8 cellular contexts compared by ENCODE assay signal in genomic region chr18:45967007-45967706, GRCh38. TPM values are rescaled to one million over a fixed set of nuclear protein-coding genes. Genes with fewer than 3 reads are reported as not detected.
DNase-seq lines count a peak whose midpoint lies in the region; ATAC-seq and TF ChIP-seq lines count a peak whose summit lies in the region.

Gene EPG5 (minus strand): TSS chr18:45967329. CDS start chr18:45967239, 90 bp downstream.

- no peaks in the 10 kb centered on the region for H3K36me3 ChIP-seq in H7 (replicated peaks; ENCODE audit: control insufficient read depth, insufficient read depth, low read length)
- H3K36me3 ChIP-seq in Loucy (ENCODE audit: insufficient read depth, low read length): no peaks in the 10 kb centered on the region
- H3K36me3 ChIP-seq in RWPE2 (ENCODE audit: low read depth): peaks cover 15% of the 10 kb centered on the region; the same call in 1 of the 2 replicates

- TF ChIP-seq CTCF in Loucy (conservative IDR thresholded peaks at IDR 0.05; ENCODE audit: low read length): no peak
- no peak for TF ChIP-seq CTCF in RWPE2 (IDR thresholded peaks at IDR 0.05; ENCODE audit: poor library complexity, severe bottlenecking)
- TF ChIP-seq CTCF in fibroblast of pulmonary artery (IDR thresholded peaks at IDR 0.05; ENCODE audit: low read length, missing control alignments): no peak
- no peak for TF ChIP-seq CTCF in natural killer cell (IDR thresholded peaks at IDR 0.05)

- no peaks in the 10 kb centered on the region for H3K9me3 Mint-ChIP-seq in activated T-helper 2 cell treated with anti-CD3 and anti-CD28 coated beads, Interferon-gamma antibody, Interleukin-2, Interleukin-4, amounts not matched to agents 10 μg/mL and 5 μg/mL and 100 μg/mL, durations not matched to agents 14 hours and 24 hours and 36 hours
- H3K9me3 Mint-ChIP-seq in natural killer cell: no peaks in the 10 kb centered on the region

- peak; percentile 98 for DNase-seq in ELR (ENCODE audit: low read depth)
- peak; percentile 96 for DNase-seq in H7
- DNase-seq in RWPE2 (ENCODE audit: low spot score): peak; percentile 96
- peak; percentile 92 for DNase-seq in activated T-helper 2 cell treated with anti-CD3 and anti-CD28 coated beads, Interferon-gamma antibody, Interleukin-2, Interleukin-4, amounts not matched to agents 10 μg/mL and 5 μg/mL and 100 μg/mL, durations not matched to agents 14 hours and 24 hours and 36 hours (ENCODE audit: low spot score)
- DNase-seq in fibroblast of pulmonary artery (ENCODE audit: low read depth): peak; percentile 96
- peak; percentile 89 for DNase-seq in natural killer cell
- peak; percentile 85 to 90 (median 89) for DNase-seq in stimulated activated naive CD4-positive, alpha-beta T cell (lab: John Stamatoyannopoulos, UW)

- H3K4me3 Mint-ChIP-seq in activated T-helper 2 cell treated with anti-CD3 and anti-CD28 coated beads, Interferon-gamma antibody, Interleukin-2, Interleukin-4, amounts not matched to agents 10 μg/mL and 5 μg/mL and 100 μg/mL, durations not matched to agents 14 hours and 24 hours and 36 hours (ENCODE audit: low read depth): peak within 1 kb of the TSS; percentile 98
- H3K4me3 Mint-ChIP-seq in natural killer cell: peak within 1 kb of the TSS; percentile 99

- peak within 1 kb of the TSS; percentile 90 for H3K4me2 ChIP-seq in Loucy (ENCODE audit: low read depth, low read length, poor library complexity, severe bottlenecking)

- intact Hi-C loops in activated T-helper 2 cell treated with anti-CD3 and anti-CD28 coated beads, Interferon-gamma antibody, Interleukin-2, Interleukin-4, amounts not matched to agents 10 μg/mL and 5 μg/mL and 100 μg/mL, durations not matched to agents 14 hours and 24 hours and 36 hours (cut with micrococcal nuclease): loop anchor here (1.0 to 2.0 kb wide), 4 partner anchors 92 to 296 kb away; a partner anchor contains a TSS
- intact Hi-C loops in natural killer cell (cut with micrococcal nuclease): loop anchor here (1.0 to 5.0 kb wide), 3 partner anchors 29 to 280 kb away; no protein-coding TSS in a partner anchor

- H3K79me2 ChIP-seq in Loucy (ENCODE audit: insufficient read depth, low read length): peaks cover 37% of the 10 kb centered on the region

- peaks cover 10% of the 10 kb centered on the region for H3F3A ChIP-seq in Loucy (ENCODE audit: low read depth)

- peak within 1 kb of the TSS; percentile 96 for H2AFZ ChIP-seq in Loucy (ENCODE audit: low read length)

- H3K27me3 ChIP-seq in H7 (ENCODE audit: control insufficient read depth, insufficient read depth, low read length) (peaks cover 5% of the 10 kb centered on the region; the same call in 1 of the 2 replicates), Loucy (ENCODE audit: insufficient read depth, low read length, poor library complexity, severe bottlenecking) (no peaks in the 10 kb centered on the region), RWPE2 (ENCODE audit: insufficient read depth, poor library complexity, severe bottlenecking) (no peaks in the 10 kb centered on the region)

- H3K36me3 Mint-ChIP-seq in activated T-helper 2 cell treated with anti-CD3 and anti-CD28 coated beads, Interferon-gamma antibody, Interleukin-2, Interleukin-4, amounts not matched to agents 10 μg/mL and 5 μg/mL and 100 μg/mL, durations not matched to agents 14 hours and 24 hours and 36 hours (ENCODE audit: low read depth): peaks cover 15% of the 10 kb centered on the region
- H3K36me3 Mint-ChIP-seq in natural killer cell: peaks cover under 1% of the 10 kb centered on the region

- H3K9ac ChIP-seq in Loucy (ENCODE audit: low read depth, low read length, poor library complexity, severe bottlenecking): peak within 1 kb of the TSS; percentile 87

- H3K9me3 ChIP-seq in Loucy (ENCODE audit: insufficient read depth, low read depth, low read length) (no peaks in the 10 kb centered on the region), RWPE2 (ENCODE audit: severe bottlenecking) (no peaks in the 10 kb centered on the region)

- H3K27ac ChIP-seq in RWPE2 (ENCODE audit: poor library complexity, severe bottlenecking): peak within 1 kb of the TSS; percentile 67

- H3K9me2 ChIP-seq in Loucy (replicated peaks; ENCODE audit: low read depth, low read length): no peaks in the 10 kb centered on the region

- no peaks in the 10 kb centered on the region for H3K27me3 Mint-ChIP-seq in activated T-helper 2 cell treated with anti-CD3 and anti-CD28 coated beads, Interferon-gamma antibody, Interleukin-2, Interleukin-4, amounts not matched to agents 10 μg/mL and 5 μg/mL and 100 μg/mL, durations not matched to agents 14 hours and 24 hours and 36 hours (ENCODE audit: low read depth)
- no peaks in the 10 kb centered on the region for H3K27me3 Mint-ChIP-seq in natural killer cell (ENCODE audit: low read depth in 2 of 2)

- peaks cover 31% of the 10 kb centered on the region for H3K4me1 Mint-ChIP-seq in activated T-helper 2 cell treated with anti-CD3 and anti-CD28 coated beads, Interferon-gamma antibody, Interleukin-2, Interleukin-4, amounts not matched to agents 10 μg/mL and 5 μg/mL and 100 μg/mL, durations not matched to agents 14 hours and 24 hours and 36 hours (ENCODE audit: low read depth)
- H3K4me1 Mint-ChIP-seq in natural killer cell: peaks cover 46% of the 10 kb centered on the region in 2 donors

- peaks cover 8% of the 10 kb centered on the region for H4K20me1 ChIP-seq in Loucy (ENCODE audit: insufficient read depth, low read length, poor library complexity, severe bottlenecking)

- peak within 1 kb of the TSS; percentile 91 for H3K27ac Mint-ChIP-seq in activated T-helper 2 cell treated with anti-CD3 and anti-CD28 coated beads, Interferon-gamma antibody, Interleukin-2, Interleukin-4, amounts not matched to agents 10 μg/mL and 5 μg/mL and 100 μg/mL, durations not matched to agents 14 hours and 24 hours and 36 hours
- H3K27ac Mint-ChIP-seq in natural killer cell: peak within 1 kb of the TSS; percentile 93 to 97

- H3K4me3 ChIP-seq in H7 (ENCODE audit: insufficient read depth, low read depth, low read length) (peak within 1 kb of the TSS; percentile 96), Loucy (ENCODE audit: low read length, poor library complexity, severe bottlenecking) (peak within 1 kb of the TSS; percentile 91), RWPE2 (ENCODE audit: severe bottlenecking) (peak within 1 kb of the TSS; percentile 86), fibroblast of pulmonary artery (replicated peaks; ENCODE audit: low read depth, low read length) (peak within 1 kb of the TSS; percentile 68)

- ATAC-seq in RWPE2 (ENCODE audit: low read depth): peak; percentile 94
- ATAC-seq in natural killer cell: peak; percentile 82 to 95 (median 84)

- H3K4me1 ChIP-seq in Loucy (ENCODE audit: insufficient read depth, low read length, poor library complexity, severe bottlenecking) (peaks cover 39% of the 10 kb centered on the region), RWPE2 (ENCODE audit: insufficient read depth, poor library complexity, severe bottlenecking) (peaks cover 13% of the 10 kb centered on the region)

RNA-seq across cellular contexts. Expression of gene EPG5, which starts in this region (rescaled TPM):
- 5.2 and 9.8 TPM in 2 replicates for total RNA-seq in H7 (2014; rRNA removed; shearing (Covaris generic))
- total RNA-seq in activated T-helper 2 cell treated with anti-CD3 and anti-CD28 coated beads, Interferon-gamma antibody, Interleukin-2, Interleukin-4, amounts not matched to agents 10 μg/mL and 5 μg/mL and 100 μg/mL, durations not matched to agents 14 hours and 24 hours and 36 hours: 17.1 and 17.4 TPM in 2 replicates
- total RNA-seq in natural killer cell: 100 to 1,000 TPM in 1 of 3 donors, 10 to 100 TPM in 2; 81.3 to 133 (median 99.6) TPM

Comparison
In these comparisons a context has a peak if more than half of its experiments do, and no peak if none do; other contexts are left out.
1. Peak in every context shown above with its lines: DNase-seq, ATAC-seq, H3K4me3 ChIP-seq and H3K27ac ChIP-seq.